ENCODE assay signal across 8 cellular contexts in genomic region chr9:124852121-124852828, GRCh38. TPM values are rescaled to one million over a fixed set of nuclear protein-coding genes. Genes with fewer than 3 reads are reported as not detected.
DNase-seq lines count a peak whose midpoint lies in the region; ATAC-seq, FAIRE-seq and TF ChIP-seq lines count a peak whose summit lies in the region.

No MANE protein-coding gene starts in this region.

- TF ChIP-seq CTCF in MM.1S (IDR thresholded peaks at IDR 0.05; ENCODE audit: low read length) (no peak), H1 (IDR thresholded peaks at IDR 0.05; ENCODE audit: control extremely low read depth in 1 of 3, insufficient read depth in 1 of 3, low read depth in 1 of 3, low read length in 3 of 3) (no peak), nephron progenitor cell (IDR thresholded peaks at IDR 0.05) (no peak)

- no peak overlapping the region for H3K23ac ChIP-seq in H1 (ENCODE audit: insufficient read length)

- no peak for FAIRE-seq in H1 (lab: Jason Lieb, UNC)

- H3K27me3 ChIP-seq in BLaER1 (no peaks in the 10 kb centered on the region), MM.1S (replicated peaks; ENCODE audit: insufficient read depth, low read length) (no peaks in the 10 kb centered on the region), H1 (replicated peaks in 1 of 4; ENCODE audit: control insufficient read depth in 3 of 4, extremely low read depth in 1 of 4, insufficient read depth in 3 of 4, low read length in 3 of 4) (no peaks in the 10 kb centered on the region)

- H4K20me1 ChIP-seq in BLaER1 (peaks cover 31% of the 10 kb centered on the region), MM.1S (ENCODE audit: insufficient read depth, low read length) (peaks cover 6% of the 10 kb centered on the region; the same call in 1 of the 2 replicates), H1 (replicated peaks in 1 of 2; ENCODE audit: control insufficient read depth in 1 of 2, insufficient read depth in 2 of 2, low read length in 2 of 2) (peaks cover 7 to 11% of the 10 kb centered on the region in 2 experiments)

- H2BK120ac ChIP-seq in H1 (replicated peaks; ENCODE audit: low read depth, low read length) = no peak overlapping the region

- H3K4me3 ChIP-seq in BLaER1 (peak overlapping the region; percentile 56), MM.1S (ENCODE audit: low read length) (peak overlapping the region; percentile 72), H1 (ENCODE audit: extremely low read depth in 1 of 4, insufficient read depth in 2 of 4, low read depth in 3 of 4, low read length in 4 of 4) (peak overlapping the region in 3 of 4 experiments; percentile 43 to 61 (median 54); a peak in 4 of 8 replicates)

- H3K4me2 ChIP-seq in BLaER1 (peak overlapping the region; percentile 91), MM.1S (ENCODE audit: low read depth, low read length) (peak overlapping the region; percentile 100), H1 (ENCODE audit: insufficient read depth in 1 of 2, low read depth in 2 of 2, low read length in 2 of 2) (peak overlapping the region; percentile 4 to 88; a peak in 2 of 4 replicates)

- H2AFZ ChIP-seq in MM.1S (ENCODE audit: low read length) = peak overlapping the region; percentile 99
- H2AFZ ChIP-seq in H1 (ENCODE audit: low read length) = no peak overlapping the region

- no peak overlapping the region for H3K27ac Mint-ChIP-seq in nephron progenitor cell

- H3K4ac ChIP-seq in H1 (replicated peaks; ENCODE audit: insufficient read length, low read depth, low read length) = no peak overlapping the region

- H4K91ac ChIP-seq in H1 (replicated peaks; ENCODE audit: insufficient read length, low read length) = no peak overlapping the region

- H3K9me2 ChIP-seq in MM.1S (replicated peaks; ENCODE audit: insufficient read depth, low read length) = no peaks in the 10 kb centered on the region

- DNase-seq in MM.1S = no peak
- DNase-seq in H1 (ENCODE audit: low read depth in 1 of 2, low spot score in 2 of 2) = no peak
- DNase-seq in nephron progenitor cell = no peak
- DNase-seq in SK-N-DZ (ENCODE audit: low spot score) = no peak
- DNase-seq in DMS53 (lab: John Stamatoyannopoulos, UW) = no peak

- ATAC-seq in GM21786 (IDR thresholded peaks at IDR 0.05; ENCODE audit: unreplicated experiment) (no peak), GM19463 (IDR thresholded peaks at IDR 0.05; ENCODE audit: unreplicated experiment) (no peak)

- no peak overlapping the region for H3K14ac ChIP-seq in H1 (ENCODE audit: insufficient read length)

- H4K5ac ChIP-seq in H1 (ENCODE audit: insufficient read length, low read depth, low read length) = no peak overlapping the region

- H3F3A ChIP-seq in MM.1S (ENCODE audit: insufficient read depth, low read length) = peaks cover 33% of the 10 kb centered on the region

- no peak overlapping the region for H2BK15ac ChIP-seq in H1 (ENCODE audit: low read length)

- H3K4me3 Mint-ChIP-seq in nephron progenitor cell = peak overlapping the region; percentile 71

- TF ChIP-seq EP300 in H1 (IDR thresholded peaks at IDR 0.05; ENCODE audit: borderline replicate concordance in 1 of 2, low read depth in 2 of 2, low read length in 2 of 2) = no peak

- no peak for TF ChIP-seq POLR2A in H1 (IDR thresholded peaks at IDR 0.05; ENCODE audit: control extremely low read depth in 1 of 2, low read depth in 2 of 2, low read length in 2 of 2)

- H3K79me1 ChIP-seq in H1 (ENCODE audit: low read depth, low read length) = no peaks in the 10 kb centered on the region

- CTCF ChIA-PET in H1 (lab: Charles Lee; ENCODE audit: partially characterized antibody) = interaction anchor here (0.6 to 42.1 kb wide), 44 partner anchors 10 to 502 kb away, joined by 3 to 1529 read pairs (median 6); partner anchors contain the start of genes ARPC5L, NR6A1, OLFML2A and RPL35

- H3K56ac ChIP-seq in H1 (replicated peaks; ENCODE audit: insufficient read length, low read depth, low read length) = no peak overlapping the region

- peaks cover 13% of the 10 kb centered on the region for H3K36me3 ChIP-seq in BLaER1
- H3K36me3 ChIP-seq in MM.1S (replicated peaks; ENCODE audit: insufficient read depth, low read length) = no peaks in the 10 kb centered on the region
- peaks cover 2 to 7% (median 3%) of the 10 kb centered on the region in 4 experiments; a peak in 6 of 8 replicates for H3K36me3 ChIP-seq in H1 (ENCODE audit: control insufficient read depth in 2 of 4, insufficient read depth in 4 of 4, low read length in 3 of 4)

- H3K9me3 ChIP-seq in BLaER1 = no peaks in the 10 kb centered on the region
- H3K9me3 ChIP-seq in MM.1S (replicated peaks; ENCODE audit: insufficient read depth, low read length) = no peaks in the 10 kb centered on the region
- H3K9me3 ChIP-seq in H1 (ENCODE audit: insufficient read depth in 2 of 2, low read depth in 1 of 2, low read length in 1 of 2) = no peaks in the 10 kb centered on the region

- H2BK12ac ChIP-seq in H1 (ENCODE audit: low read depth, low read length) = peak overlapping the region; percentile 50; the same call in 1 of the 2 replicates

- no peak overlapping the region for H4K8ac ChIP-seq in H1 (ENCODE audit: extremely low read depth, insufficient read depth, low read length)

- H3K23me2 ChIP-seq in H1 (ENCODE audit: low read depth, low read length) = no peaks in the 10 kb centered on the region; the same call in 1 of the 2 replicates

- no peak overlapping the region for H2AK5ac ChIP-seq in H1 (ENCODE audit: low read depth, low read length)

- peaks cover 23% of the 10 kb centered on the region for H3K4me1 ChIP-seq in BLaER1
- H3K4me1 ChIP-seq in MM.1S (ENCODE audit: low read length) = 0 out of 2 replicates have a peak, but pooled peaks cover 8% of the 10 kb centered on the region
- 0 out of 7 replicates have a peak, but pooled peaks cover 0 to 3% (median under 1%) of the 10 kb centered on the region in 4 experiments for H3K4me1 ChIP-seq in H1 (replicated peaks in 1 of 4; ENCODE audit: control insufficient read depth in 3 of 4, insufficient read depth in 4 of 4, low read length in 3 of 4)

- no peaks in the 10 kb centered on the region for H3K36me3 Mint-ChIP-seq in nephron progenitor cell (ENCODE audit: low read depth)

- POLR2A ChIA-PET in H1 (lab: Charles Lee; ENCODE audit: partially characterized antibody) = interaction anchor here (0.7 to 25.5 kb wide), 10 partner anchors 9 to 78 kb away, joined by 4 to 573 read pairs (median 4); partner anchors contain the start of genes ARPC5L, NR6A1, OLFML2A and RPL35

- peaks cover 16% of the 10 kb centered on the region for H3K4me1 Mint-ChIP-seq in nephron progenitor cell

- no peak overlapping the region for H3K18ac ChIP-seq in H1 (ENCODE audit: extremely low read depth, low read length)

- 0 out of 2 replicates have a peak overlapping the region, but pooled peaks have one; percentile 48 for H3K9ac ChIP-seq in BLaER1
- peak overlapping the region; percentile 62; the same call in 1 of the 2 replicates for H3K9ac ChIP-seq in MM.1S (ENCODE audit: low read length)
- H3K9ac ChIP-seq in H1 (replicated peaks in 1 of 4; ENCODE audit: extremely low read depth in 1 of 4, low read depth in 3 of 4, low read length in 3 of 4) = no peak overlapping the region

- peaks cover 7% of the 10 kb centered on the region for H3K27me3 Mint-ChIP-seq in nephron progenitor cell (ENCODE audit: low read depth, poor library complexity)

- H3K79me2 ChIP-seq in MM.1S (ENCODE audit: low read length) = no peaks in the 10 kb centered on the region
- no peaks in the 10 kb centered on the region for H3K79me2 ChIP-seq in H1 (ENCODE audit: control insufficient read depth in 1 of 2, insufficient read depth in 2 of 2, low read length in 2 of 2)

- no peaks in the 10 kb centered on the region for H3K9me3 Mint-ChIP-seq in nephron progenitor cell

- H2BK5ac ChIP-seq in H1 (ENCODE audit: low read depth, low read length) = no peak overlapping the region; the same call in 1 of the 2 replicates

- no peak for TF ChIP-seq RAD21 in H1 (IDR thresholded peaks at IDR 0.05 in 1 of 2, conservative IDR thresholded peaks at IDR 0.05 in 1 of 2; ENCODE audit: low read depth in 2 of 2, low read length in 2 of 2)

- 0 out of 2 replicates have a peak overlapping the region, but pooled peaks have one; percentile 80 for H2BK20ac ChIP-seq in H1 (ENCODE audit: low read length)

- H3K27ac ChIP-seq in BLaER1 = no peak overlapping the region
- H3K27ac ChIP-seq in MM.1S (ENCODE audit: low read length) = no peak overlapping the region
- H3K27ac ChIP-seq in H1 (ENCODE audit: low read depth, low read length) = no peak overlapping the region

- WGBS in H1 (ENCODE audit: extremely low coverage in 1 of 2, insufficient coverage in 1 of 2, insufficient read length in 1 of 2, insufficient replicate concordance in 2 of 2, low coverage in 1 of 2, low lambda C conversion rate in 2 of 2, missing lambda C conversion rate in 1 of 2), 2 experiments = 88% methylated on average over 13 of the region's 13 CpGs; no CpG with 5 or more reads in 1 of the 2 experiments

RNA-seq across cellular contexts. Expression of gene WDR38, which starts 1.0 kb away (rescaled TPM):
- not detected in 2 replicates for total RNA-seq in H1 (2021; fragmentation: NEBNext Ultra II Directional; extraction: Animal tissue kit (Norgen Biotek cat#: 25700))
- polyA plus RNA-seq in H1 (2011; rRNA removed) = not detected in 2 replicates
- not detected for polyA plus RNA-seq in H1 (2011; cell fraction: cytosol; rRNA removed)
- polyA plus RNA-seq in H1 (2011; cell fraction: nucleus; rRNA removed) = not detected
- 0.15 TPM in 1 of 4 replicates, not detected in the others for polyA plus RNA-seq in H1 (2012, experiment 1 of 2)
- polyA plus RNA-seq in H1 (2012, experiment 2 of 2) = not detected
- polyA plus RNA-seq in H1 (2013, experiment 1 of 2) = not detected
- not detected for polyA plus RNA-seq in H1 (2013, experiment 2 of 2)
- polyA minus RNA-seq in H1 (2011; rRNA and poly(A)+ RNA removed) = not detected in 2 replicates
- polyA minus RNA-seq in H1 (2011; cell fraction: cytosol; rRNA and poly(A)+ RNA removed) = not detected
- not detected for polyA minus RNA-seq in H1 (2011; cell fraction: nucleus; rRNA and poly(A)+ RNA removed)
- polyA plus RNA-seq in SK-N-DZ (2014; cell fraction: cytosol; rRNA removed) = not detected in 2 replicates
- not detected in 2 replicates for polyA plus RNA-seq in SK-N-DZ (2014; cell fraction: nucleus; rRNA removed)

RNA-seq across cellular contexts. Expression of gene RPL35, which starts 9.5 kb away (rescaled TPM):
- 1,831 and 1,889 TPM in 2 replicates for total RNA-seq in H1 (2021; fragmentation: NEBNext Ultra II Directional; extraction: Animal tissue kit (Norgen Biotek cat#: 25700))
- polyA plus RNA-seq in H1 (2011; rRNA removed) = 2,448 and 2,722 TPM in 2 replicates
- polyA plus RNA-seq in H1 (2011; cell fraction: cytosol; rRNA removed) = 4,965 TPM
- 2,178 TPM for polyA plus RNA-seq in H1 (2011; cell fraction: nucleus; rRNA removed)
- polyA plus RNA-seq in H1 (2012, experiment 1 of 2) = 2,603 to 3,842 TPM (median 3,090 TPM) in 4 replicates
- 9,007 TPM for polyA plus RNA-seq in H1 (2012, experiment 2 of 2)
- 5,141 TPM for polyA plus RNA-seq in H1 (2013, experiment 1 of 2)
- 5,188 TPM for polyA plus RNA-seq in H1 (2013, experiment 2 of 2)
- 246 and 282 TPM in 2 replicates for polyA minus RNA-seq in H1 (2011; rRNA and poly(A)+ RNA removed)
- 329 TPM for polyA minus RNA-seq in H1 (2011; cell fraction: cytosol; rRNA and poly(A)+ RNA removed)
- 840 TPM for polyA minus RNA-seq in H1 (2011; cell fraction: nucleus; rRNA and poly(A)+ RNA removed)
- polyA plus RNA-seq in SK-N-DZ (2014; cell fraction: cytosol; rRNA removed) = 5,206 and 6,170 TPM in 2 replicates
- 3,738 and 4,275 TPM in 2 replicates for polyA plus RNA-seq in SK-N-DZ (2014; cell fraction: nucleus; rRNA removed)

RNA-seq across cellular contexts. Expression of gene ARPC5L, which starts 9.7 kb away (rescaled TPM):
- 50.5 and 50.6 TPM in 2 replicates for total RNA-seq in H1 (2021; fragmentation: NEBNext Ultra II Directional; extraction: Animal tissue kit (Norgen Biotek cat#: 25700))
- 34.1 and 36.0 TPM in 2 replicates for polyA plus RNA-seq in H1 (2011; rRNA removed)
- polyA plus RNA-seq in H1 (2011; cell fraction: cytosol; rRNA removed) = 57.0 TPM
- polyA plus RNA-seq in H1 (2011; cell fraction: nucleus; rRNA removed) = 13.7 TPM
- 49.1 to 62.4 TPM (median 51.3 TPM) in 4 replicates for polyA plus RNA-seq in H1 (2012, experiment 1 of 2)
- 33.4 TPM for polyA plus RNA-seq in H1 (2012, experiment 2 of 2)
- 54.3 TPM for polyA plus RNA-seq in H1 (2013, experiment 1 of 2)
- 54.7 TPM for polyA plus RNA-seq in H1 (2013, experiment 2 of 2)
- 11.3 and 14.8 TPM in 2 replicates for polyA minus RNA-seq in H1 (2011; rRNA and poly(A)+ RNA removed)
- polyA minus RNA-seq in H1 (2011; cell fraction: cytosol; rRNA and poly(A)+ RNA removed) = 18.1 TPM
- polyA minus RNA-seq in H1 (2011; cell fraction: nucleus; rRNA and poly(A)+ RNA removed) = 9.9 TPM
- 57.3 and 58.4 TPM in 2 replicates for polyA plus RNA-seq in SK-N-DZ (2014; cell fraction: cytosol; rRNA removed)
- 34.6 and 40.1 TPM in 2 replicates for polyA plus RNA-seq in SK-N-DZ (2014; cell fraction: nucleus; rRNA removed)

Comparison
In these comparisons a context has a peak if more than half of its experiments do, and no peak if none do; other contexts are left out.
1. H3K4me2 ChIP-seq: peak in every context shown above with its lines; median percentile 100 in MM.1S; 91 in BLaER1; 46 in H1.
2. H3K9ac ChIP-seq: peak in BLaER1 (single experiment) and MM.1S (single experiment); none in H1 (0 of 4).
3. Peak in every context shown above with its lines, with median percentiles within 50 percentile points of each other: H3K4me3 ChIP-seq.